Comparison of ENCODE assay signal across 12 cellular contexts in genomic region chr3:184348057-184348382, GRCh38. TPM values are rescaled to one million over a fixed set of nuclear protein-coding genes. Genes with fewer than 3 reads are reported as not detected.
"Had no signal": no experiment of that assay in that cellular context is flagged by ENCODE, and none has a peak within 500 bp of the region (broad histone marks: within the 10 kb centered on the region; RNA-seq: fewer than 3 reads in every experiment).

No MANE protein-coding gene starts in this region.

- H3K9me3 Mint-ChIP-seq: activated CD4-positive, alpha-beta memory T cell treated with anti-CD3 and anti-CD28 coated beads for 36 hours; activated naive CD8-positive, alpha-beta T cell treated with anti-CD3 and anti-CD28 coated beads, Interleukin-2, amount 10 ng/mL, durations not matched to agents 7 days and 5 days; activated T-cell treated with anti-CD3 and anti-CD28 coated beads, Interleukin-2, amount 50 U/mL, for 4 hours; memory B cell had no signal

- H3K4me3 Mint-ChIP-seq: activated CD4-positive, alpha-beta memory T cell treated with anti-CD3 and anti-CD28 coated beads for 36 hours; activated naive CD8-positive, alpha-beta T cell treated with anti-CD3 and anti-CD28 coated beads, Interleukin-2, amount 10 ng/mL, durations not matched to agents 7 days and 5 days; activated T-cell treated with anti-CD3 and anti-CD28 coated beads, Interleukin-2, amount 50 U/mL, for 4 hours; memory B cell had no signal

- H3K27ac Mint-ChIP-seq: activated CD4-positive, alpha-beta memory T cell treated with anti-CD3 and anti-CD28 coated beads for 36 hours; activated naive CD8-positive, alpha-beta T cell treated with anti-CD3 and anti-CD28 coated beads, Interleukin-2, amount 10 ng/mL, durations not matched to agents 7 days and 5 days; memory B cell had no signal

- H3K36me3 ChIP-seq: pancreas had no signal

- H3K27ac ChIP-seq: heart left ventricle, left ventricle myocardium inferior, pancreas, upper lobe of right lung had no signal

- H3K27me3 ChIP-seq: heart left ventricle, pancreas, upper lobe of right lung had no signal

- FAIRE-seq: bronchial epithelial cell, keratinocyte, pancreas had no signal

- H3K4me3 ChIP-seq: heart left ventricle, left ventricle myocardium inferior, pancreas, upper lobe of right lung had no signal

- H3K4me1 Mint-ChIP-seq: activated naive CD8-positive, alpha-beta T cell treated with anti-CD3 and anti-CD28 coated beads, Interleukin-2, amount 10 ng/mL, durations not matched to agents 7 days and 5 days; memory B cell had no signal

- H3K27me3 Mint-ChIP-seq: activated CD4-positive, alpha-beta memory T cell treated with anti-CD3 and anti-CD28 coated beads for 36 hours; activated naive CD8-positive, alpha-beta T cell treated with anti-CD3 and anti-CD28 coated beads, Interleukin-2, amount 10 ng/mL, durations not matched to agents 7 days and 5 days; memory B cell had no signal

- H3K9me3 ChIP-seq: heart left ventricle, left ventricle myocardium inferior, pancreas, upper lobe of right lung had no signal

- DNase-seq: activated CD4-positive, alpha-beta memory T cell treated with anti-CD3 and anti-CD28 coated beads for 36 hours; activated naive CD8-positive, alpha-beta T cell treated with anti-CD3 and anti-CD28 coated beads, Interleukin-2, amount 10 ng/mL, durations not matched to agents 7 days and 5 days; activated T-cell treated with anti-CD3 and anti-CD28 coated beads, Interleukin-2, amount 50 U/mL, for 4 hours; aorta; foreskin melanocyte; heart left ventricle; left ventricle myocardium inferior; pancreas; upper lobe of right lung had no signal

- H3K36me3 Mint-ChIP-seq: activated naive CD8-positive, alpha-beta T cell treated with anti-CD3 and anti-CD28 coated beads, Interleukin-2, amount 10 ng/mL, durations not matched to agents 7 days and 5 days had no signal

RNA-seq across cellular contexts. Expression of gene THPO, which starts 30.0 kb away (rescaled TPM):
- total RNA-seq: activated CD4-positive, alpha-beta memory T cell treated with anti-CD3 and anti-CD28 coated beads for 36 hours; activated naive CD8-positive, alpha-beta T cell treated with anti-CD3 and anti-CD28 coated beads, Interleukin-2, amount 10 ng/mL, durations not matched to agents 7 days and 5 days; activated T-cell treated with anti-CD3 and anti-CD28 coated beads, Interleukin-2, amount 50 U/mL, for 4 hours; bronchial epithelial cell had no signal
- polyA plus RNA-seq: keratinocyte had no signal

RNA-seq across cellular contexts. Expression of gene CHRD, which starts 31.8 kb away (rescaled TPM):
- total RNA-seq: activated naive CD8-positive, alpha-beta T cell treated with anti-CD3 and anti-CD28 coated beads, Interleukin-2, amount 10 ng/mL, durations not matched to agents 7 days and 5 days; bronchial epithelial cell had no signal
- polyA plus RNA-seq: keratinocyte had no signal
